Comparison of ENCODE assay signal across 8 cellular contexts in genomic region chr4:51845055-51845426, GRCh38. TPM values are rescaled to one million over a fixed set of nuclear protein-coding genes. Genes with fewer than 3 reads are reported as not detected.
DNase-seq lines count a peak whose midpoint lies in the region; ATAC-seq and TF ChIP-seq lines count a peak whose summit lies in the region.

No MANE protein-coding gene starts in this region.

- H3K4me1 ChIP-seq in ascending aorta (peaks cover 0 to 7% of the 10 kb centered on the region in 2 donors), left lung (peaks cover 3 to 15% of the 10 kb centered on the region in 2 donors), thoracic aorta (ENCODE audit: control insufficient read depth in 1 of 2, low read depth in 2 of 2) (peaks cover 4 to 25% of the 10 kb centered on the region in 2 donors)

- peak overlapping the region; percentile 94 for H3K4me3 Mint-ChIP-seq in activated CD4-positive, alpha-beta T cell treated with anti-CD3 and anti-CD28 coated beads, Interleukin-2, amount 10 ng/mL, durations not matched to agents 24 days and 14 days

- H3K9me3 Mint-ChIP-seq in activated CD4-positive, alpha-beta T cell treated with anti-CD3 and anti-CD28 coated beads, Interleukin-2, amount 10 ng/mL, durations not matched to agents 24 days and 14 days = no peaks in the 10 kb centered on the region

- H3K27me3 Mint-ChIP-seq in activated CD4-positive, alpha-beta T cell treated with anti-CD3 and anti-CD28 coated beads, Interleukin-2, amount 10 ng/mL, durations not matched to agents 24 days and 14 days = peaks cover 6% of the 10 kb centered on the region

- intact Hi-C loops in activated CD4-positive, alpha-beta T cell treated with anti-CD3 and anti-CD28 coated beads, Interleukin-2, amount 10 ng/mL, durations not matched to agents 24 days and 14 days (cut with micrococcal nuclease) = no loop called here
- intact Hi-C loops in ascending aorta (cut with DNase I) = loop anchor here (10.0 kb wide), 1 partner anchor 50 kb away; no protein-coding TSS in a partner anchor
- intact Hi-C loops in left lung (cut with DNase I) = no loop called here

- H3K27ac ChIP-seq in ascending aorta = peak overlapping the region; percentile 94 to 98
- H3K27ac ChIP-seq in left lung = peak overlapping the region; percentile 40 to 73
- peak overlapping the region; percentile 95 for H3K27ac ChIP-seq in thoracic aorta

- peaks cover 21% of the 10 kb centered on the region for H3K4me1 Mint-ChIP-seq in activated CD4-positive, alpha-beta T cell treated with anti-CD3 and anti-CD28 coated beads, Interleukin-2, amount 10 ng/mL, durations not matched to agents 24 days and 14 days

- H3K36me3 ChIP-seq in ascending aorta (no peaks in the 10 kb centered on the region), left lung (peaks cover 0 to 5% of the 10 kb centered on the region in 2 donors), thoracic aorta (no peaks in the 10 kb centered on the region)

- peak overlapping the region; percentile 93 for H3K27ac Mint-ChIP-seq in activated CD4-positive, alpha-beta T cell treated with anti-CD3 and anti-CD28 coated beads, Interleukin-2, amount 10 ng/mL, durations not matched to agents 24 days and 14 days

- no peak for TF ChIP-seq CTCF in ascending aorta (IDR thresholded peaks at IDR 0.05)
- no peak for TF ChIP-seq CTCF in left lung (IDR thresholded peaks at IDR 0.05)
- no peak for TF ChIP-seq CTCF in thoracic aorta (IDR thresholded peaks at IDR 0.05)

- H3K4me3 ChIP-seq in ascending aorta (peak overlapping the region; percentile 74 to 95), left lung (peak overlapping the region; percentile 70 to 82), thoracic aorta (peak overlapping the region; percentile 90)

- H3K27me3 ChIP-seq in ascending aorta (no peaks in the 10 kb centered on the region), left lung (no peaks in the 10 kb centered on the region), thoracic aorta (replicated peaks; ENCODE audit: insufficient read depth) (no peaks in the 10 kb centered on the region)

- ATAC-seq in left lung (no peak), thoracic aorta (ENCODE audit: insufficient number of reproducible peaks, low FRiP score, low read depth) (no peak)

- peaks cover 11% of the 10 kb centered on the region for H3K36me3 Mint-ChIP-seq in activated CD4-positive, alpha-beta T cell treated with anti-CD3 and anti-CD28 coated beads, Interleukin-2, amount 10 ng/mL, durations not matched to agents 24 days and 14 days (ENCODE audit: low read depth)

- H3K9me3 ChIP-seq in ascending aorta (no peaks in the 10 kb centered on the region), left lung (no peaks in the 10 kb centered on the region), thoracic aorta (no peaks in the 10 kb centered on the region)

- DNase-seq in activated CD4-positive, alpha-beta T cell treated with anti-CD3 and anti-CD28 coated beads, Interleukin-2, amount 10 ng/mL, durations not matched to agents 24 days and 14 days = no peak
- DNase-seq in activated CD4-positive, alpha-beta T cell treated with anti-CD3 and anti-CD28 coated beads, Interleukin-2, amount 50 U/mL, for 48 hours = no peak
- DNase-seq in ascending aorta (ENCODE audit: low spot score in 2 of 2) (no peak), left lung (no peak), thoracic aorta (ENCODE audit: low spot score) (no peak), NCI-H1694 treated with DMSO at 0.1 percent for 48 hours (lab: John Stamatoyannopoulos, UW) (no peak), SW480 (ENCODE audit: low spot score) (no peak), HPDE6-E6E7 (ENCODE audit: extremely low spot score) (no peak)

RNA-seq across cellular contexts. Expression of gene DCUN1D4, which starts 2.1 kb away (rescaled TPM):
- 33.5 and 34.3 TPM in 2 replicates for total RNA-seq in activated CD4-positive, alpha-beta T cell treated with anti-CD3 and anti-CD28 coated beads, Interleukin-2, amount 10 ng/mL, durations not matched to agents 24 days and 14 days
- 29.5 TPM for total RNA-seq in ascending aorta
- total RNA-seq in left lung = 10 to 100 TPM; 31.6 to 39.5 TPM
- total RNA-seq in thoracic aorta = 10 to 100 TPM; 30.3 to 53.8 TPM
